Comparison of ENCODE assay signal across 23 cellular contexts in genomic region chr11:122108828-122109227, GRCh38. TPM values are rescaled to one million over a fixed set of nuclear protein-coding genes. Genes with fewer than 3 reads are reported as not detected.
"Had no signal": no experiment of that assay in that cellular context is flagged by ENCODE, and none has a peak within 500 bp of the region (broad histone marks: within the 10 kb centered on the region; RNA-seq: fewer than 3 reads in every experiment).

No MANE protein-coding gene starts in this region.

- ATAC-seq: activated CD8-positive, alpha-beta memory T cell treated with anti-CD3 and anti-CD28 coated beads, Interleukin-2, amount 10 ng/mL, durations not matched to agents 7 days and 5 days; activated CD8-positive, alpha-beta T cell treated with anti-CD3 and anti-CD28 coated beads, Interleukin-2, amount 10 ng/mL, durations not matched to agents 7 days and 5 days; activated naive CD8-positive, alpha-beta T cell treated with anti-CD3 and anti-CD28 coated beads, Interleukin-2, amount 50 U/mL, for 24 hours; body of pancreas; foreskin keratinocyte; T-helper 17 cell had no signal

- H3K36me3 ChIP-seq: neutrophil, ovary, spleen, suprapubic skin, transverse colon had no signal

- DNase-seq: activated CD4-positive, alpha-beta T cell treated with anti-CD3 and anti-CD28 coated beads, Interleukin-2, amount 50 U/mL, for 1 hour; activated CD4-positive, CD25-positive, alpha-beta regulatory T cell treated with anti-CD3 and anti-CD28 coated beads, Interleukin-2, amount 50 U/mL, for 72 hours; activated CD8-positive, alpha-beta memory T cell treated with anti-CD3 and anti-CD28 coated beads, Interleukin-2, amount 10 ng/mL, durations not matched to agents 7 days and 5 days; naive B cell; retina; spleen; stimulated activated naive CD4-positive, alpha-beta T cell; T-helper 17 cell; transverse colon had no signal

- H3K27me3 ChIP-seq: body of pancreas, foreskin keratinocyte, ovary, suprapubic skin, transverse colon had no signal

- H3K9me3 ChIP-seq: body of pancreas, neutrophil, ovary, spleen, suprapubic skin, transverse colon had no signal

- H3K27ac ChIP-seq: body of pancreas, foreskin keratinocyte, neutrophil, ovary, spleen, suprapubic skin, transverse colon had no signal

- H3K36me3 Mint-ChIP-seq: activated CD8-positive, alpha-beta memory T cell treated with anti-CD3 and anti-CD28 coated beads, Interleukin-2, amount 10 ng/mL, durations not matched to agents 7 days and 5 days; activated naive CD4-positive, alpha-beta T cell treated with anti-CD3 and anti-CD28 coated beads, Interleukin-2, amount 50 U/mL, for 24 hours; mesothelial cell of epicardium; naive B cell had no signal

- H3K4me1 ChIP-seq: body of pancreas, spleen, suprapubic skin, transverse colon had no signal

- H3K4me1 Mint-ChIP-seq: activated CD8-positive, alpha-beta memory T cell treated with anti-CD3 and anti-CD28 coated beads, Interleukin-2, amount 10 ng/mL, durations not matched to agents 7 days and 5 days; activated naive CD4-positive, alpha-beta T cell treated with anti-CD3 and anti-CD28 coated beads, Interleukin-2, amount 50 U/mL, for 24 hours; activated naive CD8-positive, alpha-beta T cell treated with anti-CD3 and anti-CD28 coated beads, Interleukin-2, amount 50 U/mL, for 24 hours; naive B cell; nephron progenitor cell; T-helper 17 cell had no signal

- H3K4me3 ChIP-seq: body of pancreas, ovary, spleen, suprapubic skin, transverse colon had no signal

- H3K4me3 Mint-ChIP-seq: activated CD8-positive, alpha-beta memory T cell treated with anti-CD3 and anti-CD28 coated beads, Interleukin-2, amount 10 ng/mL, durations not matched to agents 7 days and 5 days; activated CD8-positive, alpha-beta T cell treated with anti-CD3 and anti-CD28 coated beads, Interleukin-2, amount 10 ng/mL, durations not matched to agents 7 days and 5 days; activated naive CD4-positive, alpha-beta T cell treated with anti-CD3 and anti-CD28 coated beads, Interleukin-2, amount 50 U/mL, for 24 hours; activated naive CD8-positive, alpha-beta T cell treated with anti-CD3 and anti-CD28 coated beads, Interleukin-2, amount 50 U/mL, for 24 hours; mesothelial cell of epicardium; naive B cell; nephron progenitor cell; T-helper 17 cell had no signal

- H3K9me3 Mint-ChIP-seq: activated naive CD4-positive, alpha-beta T cell treated with anti-CD3 and anti-CD28 coated beads, Interleukin-2, amount 50 U/mL, for 24 hours; activated naive CD8-positive, alpha-beta T cell treated with anti-CD3 and anti-CD28 coated beads, Interleukin-2, amount 50 U/mL, for 24 hours; activated T-helper 2 cell treated with anti-CD3 and anti-CD28 coated beads, Interferon-gamma antibody, Interleukin-2, Interleukin-4, amounts not matched to agents 10 μg/mL and 5 μg/mL and 100 μg/mL, durations not matched to agents 14 hours and 24 hours and 36 hours; mesothelial cell of epicardium; nephron progenitor cell had no signal

- H3K27ac Mint-ChIP-seq: activated CD8-positive, alpha-beta memory T cell treated with anti-CD3 and anti-CD28 coated beads, Interleukin-2, amount 10 ng/mL, durations not matched to agents 7 days and 5 days; activated CD8-positive, alpha-beta T cell treated with anti-CD3 and anti-CD28 coated beads, Interleukin-2, amount 10 ng/mL, durations not matched to agents 7 days and 5 days; activated naive CD4-positive, alpha-beta T cell treated with anti-CD3 and anti-CD28 coated beads, Interleukin-2, amount 50 U/mL, for 24 hours; activated naive CD8-positive, alpha-beta T cell treated with anti-CD3 and anti-CD28 coated beads, Interleukin-2, amount 50 U/mL, for 24 hours; activated T-helper 2 cell treated with anti-CD3 and anti-CD28 coated beads, Interferon-gamma antibody, Interleukin-2, Interleukin-4, amounts not matched to agents 10 μg/mL and 5 μg/mL and 100 μg/mL, durations not matched to agents 14 hours and 24 hours and 36 hours; mesothelial cell of epicardium; naive B cell; nephron progenitor cell; progenitor cell of endocrine pancreas; T-helper 17 cell had no signal

RNA-seq across cellular contexts. Expression of gene BLID, which starts 7.2 kb away (rescaled TPM):
- total RNA-seq: activated CD8-positive, alpha-beta memory T cell treated with anti-CD3 and anti-CD28 coated beads, Interleukin-2, amount 10 ng/mL, durations not matched to agents 7 days and 5 days; activated CD8-positive, alpha-beta T cell treated with anti-CD3 and anti-CD28 coated beads, Interleukin-2, amount 10 ng/mL, durations not matched to agents 7 days and 5 days; activated T-helper 2 cell treated with anti-CD3 and anti-CD28 coated beads, Interferon-gamma antibody, Interleukin-2, Interleukin-4, amounts not matched to agents 10 μg/mL and 5 μg/mL and 100 μg/mL, durations not matched to agents 14 hours and 24 hours and 36 hours; body of pancreas; progenitor cell of endocrine pancreas; suprapubic skin; T-helper 17 cell; transverse colon had no signal
- polyA plus RNA-seq: esophagus, foreskin keratinocyte, spleen, urinary bladder had no signal
